33 cellular contexts compared by ENCODE assay signal in genomic region chr6:170040115-170040500, GRCh38.
"Had no signal": no experiment of that assay in that cellular context is flagged by ENCODE, and none has a peak within 500 bp of the region (broad histone marks: within the 10 kb centered on the region; RNA-seq: fewer than 3 reads in every experiment).

No MANE protein-coding gene starts in this region.

- ATAC-seq: activated CD8-positive, alpha-beta T cell treated with anti-CD3 and anti-CD28 coated beads for 36 hours; body of pancreas; PC-3 had no signal

- H3K4me2 ChIP-seq: KMS-11 had no signal

- H3K4me1 Mint-ChIP-seq: activated CD4-positive, alpha-beta T cell treated with anti-CD3 and anti-CD28 coated beads, Interleukin-2, amount 10 ng/mL, durations not matched to agents 24 days and 14 days; activated naive CD4-positive, alpha-beta T cell treated with anti-CD3 and anti-CD28 coated beads, Interleukin-2, amount 50 U/mL, for 24 hours; activated naive CD8-positive, alpha-beta T cell treated with anti-CD3 and anti-CD28 coated beads, Interleukin-2, amount 10 ng/mL, durations not matched to agents 7 days and 5 days had no signal

- H3K27ac ChIP-seq: body of pancreas, breast epithelium, KMS-11, RWPE1, SJCRH30, SK-N-MC had no signal

- H3K4me3 ChIP-seq: body of pancreas, breast epithelium, SJCRH30, SK-N-MC had no signal

- H3K4me3 Mint-ChIP-seq: activated CD4-positive, alpha-beta T cell treated with anti-CD3 and anti-CD28 coated beads, Interleukin-2, amount 10 ng/mL, durations not matched to agents 24 days and 14 days; activated CD8-positive, alpha-beta T cell treated with anti-CD3 and anti-CD28 coated beads for 36 hours; activated naive CD4-positive, alpha-beta T cell treated with anti-CD3 and anti-CD28 coated beads, Interleukin-2, amount 50 U/mL, for 24 hours; activated naive CD8-positive, alpha-beta T cell treated with anti-CD3 and anti-CD28 coated beads, Interleukin-2, amount 10 ng/mL, durations not matched to agents 7 days and 5 days; T-helper 1 cell treated with Interleukin-12 subunit alpha and Interleukin-12 subunit beta and Interleukin-4 antibody, amounts not matched to agents 30 μg/mL and 1 μg/mL, for 36 hours; T-helper 2 cell treated with Interferon-gamma antibody and Interleukin-4, amounts not matched to agents 5 μg/mL and 100 μg/mL, for 36 hours had no signal

- H3K27me3 Mint-ChIP-seq: activated CD4-positive, alpha-beta T cell treated with anti-CD3 and anti-CD28 coated beads, Interleukin-2, amount 10 ng/mL, durations not matched to agents 24 days and 14 days; activated CD8-positive, alpha-beta T cell treated with anti-CD3 and anti-CD28 coated beads for 36 hours; activated naive CD4-positive, alpha-beta T cell treated with anti-CD3 and anti-CD28 coated beads, Interleukin-2, amount 50 U/mL, for 24 hours; activated naive CD8-positive, alpha-beta T cell treated with anti-CD3 and anti-CD28 coated beads, Interleukin-2, amount 10 ng/mL, durations not matched to agents 7 days and 5 days had no signal

- H3K9ac ChIP-seq: KMS-11 had no signal

- H3K9me3 Mint-ChIP-seq: activated CD4-positive, alpha-beta T cell treated with anti-CD3 and anti-CD28 coated beads, Interleukin-2, amount 10 ng/mL, durations not matched to agents 24 days and 14 days; activated naive CD8-positive, alpha-beta T cell treated with anti-CD3 and anti-CD28 coated beads, Interleukin-2, amount 10 ng/mL, durations not matched to agents 7 days and 5 days; activated T-helper 2 cell treated with anti-CD3 and anti-CD28 coated beads, Interferon-gamma antibody, Interleukin-2, Interleukin-4, amounts not matched to agents 10 μg/mL and 5 μg/mL and 100 μg/mL, durations not matched to agents 14 hours and 24 hours and 36 hours; T-helper 1 cell treated with Interleukin-12 subunit alpha and Interleukin-12 subunit beta and Interleukin-4 antibody, amounts not matched to agents 30 μg/mL and 1 μg/mL, for 36 hours; T-helper 2 cell treated with Interferon-gamma antibody and Interleukin-4, amounts not matched to agents 5 μg/mL and 100 μg/mL, for 36 hours had no signal

- H3K9me3 ChIP-seq: body of pancreas, SJCRH30 had no signal

- H3K4me1 ChIP-seq: body of pancreas, breast epithelium, SJCRH30 had no signal

- H3K36me3 Mint-ChIP-seq: activated naive CD8-positive, alpha-beta T cell treated with anti-CD3 and anti-CD28 coated beads, Interleukin-2, amount 10 ng/mL, durations not matched to agents 7 days and 5 days had no signal

- H3K27ac Mint-ChIP-seq: activated CD4-positive, alpha-beta T cell treated with anti-CD3 and anti-CD28 coated beads, Interleukin-2, amount 10 ng/mL, durations not matched to agents 24 days and 14 days; activated CD8-positive, alpha-beta T cell treated with anti-CD3 and anti-CD28 coated beads for 36 hours; activated naive CD4-positive, alpha-beta T cell treated with anti-CD3 and anti-CD28 coated beads, Interleukin-2, amount 50 U/mL, for 24 hours; activated naive CD8-positive, alpha-beta T cell treated with anti-CD3 and anti-CD28 coated beads, Interleukin-2, amount 10 ng/mL, durations not matched to agents 7 days and 5 days; activated T-helper 2 cell treated with anti-CD3 and anti-CD28 coated beads, Interferon-gamma antibody, Interleukin-2, Interleukin-4, amounts not matched to agents 10 μg/mL and 5 μg/mL and 100 μg/mL, durations not matched to agents 14 hours and 24 hours and 36 hours; T-helper 1 cell treated with Interleukin-12 subunit alpha and Interleukin-12 subunit beta and Interleukin-4 antibody, amounts not matched to agents 30 μg/mL and 1 μg/mL, for 36 hours; T-helper 2 cell treated with Interferon-gamma antibody and Interleukin-4, amounts not matched to agents 5 μg/mL and 100 μg/mL, for 36 hours had no signal

- H3K36me3 ChIP-seq: breast epithelium, SJCRH30 had no signal

- DNase-seq: activated CD4-positive, alpha-beta T cell treated with anti-CD3 and anti-CD28 coated beads, Interleukin-2, amount 10 ng/mL, durations not matched to agents 24 days and 14 days; activated CD4-positive, alpha-beta T cell treated with anti-CD3 and anti-CD28 coated beads, Interleukin-2, amount 50 U/mL, for 4 hours; activated CD8-positive, alpha-beta T cell treated with anti-CD3 and anti-CD28 coated beads for 36 hours; activated gamma-delta T cell; activated naive CD4-positive, alpha-beta T cell treated with Interleukin-2 at 50 U/mL for 16 hours; activated T-cell treated with anti-CD3 and anti-CD28 coated beads, Interleukin-2, amount 50 U/mL, for 1 hour; amygdala; MM.1S; MV-4-11; NCI-H1092; NCI-H1417; NCI-H146; NCI-H187; NCI-H2029 treated with DMSO at 0.1 percent for 48 hours; NCI-H2107; NCI-H2171; NCI-H510A; NCI-H526; NCI-H748 treated with DMSO at 0.1 percent for 48 hours; NK-92 treated with Interleukin-12 subunit alpha and Interleukin-12 subunit beta, amount 100 ng/mL, for 24 hours; PC-3; SHP77; SJCRH30 had no signal

- H3K27me3 ChIP-seq: body of pancreas, breast epithelium, SJCRH30 had no signal
